ENCODE assay signal across 9 cellular contexts in genomic region chr17:45948881-45949624, GRCh38. TPM values are rescaled to one million over a fixed set of nuclear protein-coding genes. Genes with fewer than 3 reads are reported as not detected.
DNase-seq lines count a peak whose midpoint lies in the region; TF ChIP-seq lines count a peak whose summit lies in the region.
"Had no signal": no experiment of that assay in that cellular context is flagged by ENCODE, and none has a peak within 500 bp of the region (broad histone marks: within the 10 kb centered on the region; RNA-seq: fewer than 3 reads in every experiment).

No MANE protein-coding gene starts in this region.

- H3K4me1 ChIP-seq in mesodermal cell (ENCODE audit: control insufficient read depth, insufficient read depth, low read length, poor library complexity, severe bottlenecking) = peaks cover 38% of the 10 kb centered on the region

- TF ChIP-seq CTCF in GM13977 (IDR thresholded peaks at IDR 0.05; ENCODE audit: extremely low read depth, insufficient read depth, missing control alignments) (peak; percentile 87), endothelial cell (IDR thresholded peaks at IDR 0.05; ENCODE audit: unreplicated experiment) (peak; percentile 52)

- H3K36me3 Mint-ChIP-seq in endothelial cell (ENCODE audit: low read depth, unreplicated experiment) = no peaks in the 10 kb centered on the region

- H3K27ac ChIP-seq in mesodermal cell (ENCODE audit: low read depth, low read length, severe bottlenecking) = peak overlapping the region; percentile 84

- peaks cover 25% of the 10 kb centered on the region for H3K4me1 Mint-ChIP-seq in endothelial cell (ENCODE audit: unreplicated experiment)

- no peaks in the 10 kb centered on the region for H3K36me3 ChIP-seq in mesodermal cell (ENCODE audit: control insufficient read depth, insufficient read depth, low read length)

- no peaks in the 10 kb centered on the region for H3K9me3 Mint-ChIP-seq in endothelial cell (ENCODE audit: unreplicated experiment)

- H3K4me3 Mint-ChIP-seq in endothelial cell (ENCODE audit: unreplicated experiment) = no peak overlapping the region

- H3K9me3 ChIP-seq in mesodermal cell (ENCODE audit: control insufficient read depth, low read length) = no peaks in the 10 kb centered on the region

- peaks cover 6% of the 10 kb centered on the region for H3K27me3 Mint-ChIP-seq in endothelial cell (ENCODE audit: unreplicated experiment)

- peak; percentile 86 for DNase-seq in GM13977 (ENCODE audit: low spot score)
- DNase-seq in NCI-H82 treated with DMSO at 0.1 percent for 48 hours (lab: John Stamatoyannopoulos, UW; ENCODE audit: unreplicated experiment) = peak; percentile 34
- DNase-seq in activated CD8-positive, alpha-beta memory T cell treated with anti-CD3 and anti-CD28 coated beads, Interleukin-2, amount 50 U/mL, for 48 hours = peak; percentile 91
- DNase-seq in endothelial cell (ENCODE audit: low spot score) = peak; percentile 85
- peak; percentile 8 to 39 for DNase-seq in stimulated activated CD8-positive, alpha-beta memory T cell treated with anti-CD3 and anti-CD28 coated beads, Interleukin-2, amount 100 ng/mL, for 1 hour (ENCODE audit: low read depth in 2 of 2)
- DNase-seq in SW 1271 (lab: John Stamatoyannopoulos, UW) = no peak
- no peak for DNase-seq in NCI-H2171 (lab: John Stamatoyannopoulos, UW)

- 7 to 13% methylated on average over 28 of the region's 34 CpGs for WGBS in mesodermal cell (ENCODE audit: insufficient coverage in 2 of 2), 2 experiments

- H3K27ac Mint-ChIP-seq in endothelial cell (ENCODE audit: unreplicated experiment) = no peak overlapping the region

- no peak overlapping the region for H3K4me3 ChIP-seq in mesodermal cell (ENCODE audit: extremely low read depth, insufficient read depth, low read length, poor library complexity, severe bottlenecking)

- in situ Hi-C loops in GM13977 (cut with MboI; ENCODE audit: low pct_unique_long_range_greater_than_20kb, low sequenced_read_pairs, unreplicated experiment) = no loop called here

RNA-seq across cellular contexts. Expression of gene STH, which starts 50.0 kb away (rescaled TPM):
- total RNA-seq in endothelial cell (ENCODE audit: unreplicated experiment) = not detected
- not detected for polyA plus RNA-seq in mesodermal cell (2013, experiment 1 of 2)
- polyA plus RNA-seq in mesodermal cell (2013, experiment 2 of 2) = not detected
- polyA plus RNA-seq: thymus had no signal

RNA-seq across cellular contexts. Expression of gene MAPT, which starts 54.7 kb away (rescaled TPM):
- 0.28 TPM for total RNA-seq in endothelial cell (ENCODE audit: unreplicated experiment)
- 5.3 TPM for polyA plus RNA-seq in mesodermal cell (2013, experiment 1 of 2)
- polyA plus RNA-seq in mesodermal cell (2013, experiment 2 of 2) = 3.9 TPM

Comparison
In these comparisons a context has a peak if more than half of its experiments do, and no peak if none do; other contexts are left out.
1. DNase-seq: peak in GM13977 (single experiment), NCI-H82 treated with DMSO at 0.1 percent for 48 hours (single experiment), activated CD8-positive, alpha-beta memory T cell treated with anti-CD3 and anti-CD28 coated beads, Interleukin-2, amount 50 U/mL, for 48 hours (single experiment), endothelial cell (single experiment) and stimulated activated CD8-positive, alpha-beta memory T cell treated with anti-CD3 and anti-CD28 coated beads, Interleukin-2, amount 100 ng/mL, for 1 hour (2 of 2); none in SW 1271 (0 of 2) and NCI-H2171 (single experiment).